In genomic region chr11:113376156-113376555, GRCh38 we compare ENCODE assay signal across 14 cellular contexts. TPM values are rescaled to one million over a fixed set of nuclear protein-coding genes. Genes with fewer than 3 reads are reported as not detected.
A peak's percentile ranks its signal among the peaks of the same experiment; 100 is the strongest.
DNase-seq lines count a peak whose midpoint lies in the region; ATAC-seq and TF ChIP-seq lines count a peak whose summit lies in the region.
"Had no signal": no experiment of that assay in that cellular context is flagged by ENCODE, and none has a peak within 500 bp of the region (broad histone marks: within the 10 kb centered on the region; RNA-seq: fewer than 3 reads in every experiment).

No MANE protein-coding gene starts in this region.

- H3K9me3 ChIP-seq in left lung, result no peaks in the 10 kb centered on the region
- no peaks in the 10 kb centered on the region for H3K9me3 ChIP-seq in uterus

- no peaks in the 10 kb centered on the region for H3K36me3 ChIP-seq in left lung
- no peaks in the 10 kb centered on the region for H3K36me3 ChIP-seq in uterus
- H3K36me3 ChIP-seq: BLaER1 treated with 17β-estradiol and CSF1 and Interleukin-3, amounts not matched to agents 10 nM and 100 nM had no signal

- H3K27ac ChIP-seq in left lung (no peak overlapping the region), uterus (no peak overlapping the region)

- DNase-seq in GM10266 (ENCODE audit: extremely low spot score) (peak; percentile 53), OCI-M1 (lab: John Stamatoyannopoulos, UW) (peak; percentile 77), left lung (no peak), uterus (no peak)
- no peak for DNase-seq in activated effector memory CD4-positive, alpha-beta T cell treated with anti-CD3 and anti-CD28 coated beads, Interleukin-2, amount 50 U/mL, for 16 hours
- DNase-seq: activated naive CD8-positive, alpha-beta T cell treated with anti-CD3 and anti-CD28 coated beads for 36 hours; left cardiac atrium; NCI-H1436 treated with DMSO at 0.1 percent for 48 hours; occipital lobe; stimulated activated naive CD4-positive, alpha-beta T cell treated with Interleukin-2 at 50 U/mL for 16 hours had no signal

- peak; percentile 94 for ATAC-seq in HG02852 (IDR thresholded peaks at IDR 0.05; ENCODE audit: unreplicated experiment)
- ATAC-seq in left lung, result peak; percentile 41
- no peak for ATAC-seq in HG02970 (IDR thresholded peaks at IDR 0.05; ENCODE audit: low FRiP score, unreplicated experiment)
- ATAC-seq in GM18519 (IDR thresholded peaks at IDR 0.05; ENCODE audit: low FRiP score, unreplicated experiment), result no peak
- ATAC-seq: left cardiac atrium had no signal

- intact Hi-C loops in left lung (cut with DNase I), result no loop called here
- intact Hi-C loops in uterus (cut with DNase I; ENCODE audit: low total_unique reads), result no loop called here

- H3K4me3 ChIP-seq in left lung, result no peak overlapping the region
- no peak overlapping the region for H3K4me3 ChIP-seq in uterus
- H3K4me3 ChIP-seq: BLaER1 treated with 17β-estradiol and CSF1 and Interleukin-3, amounts not matched to agents 10 nM and 100 nM had no signal

- H3K4me1 ChIP-seq in left lung (no peaks in the 10 kb centered on the region), uterus (no peaks in the 10 kb centered on the region)

- TF ChIP-seq POLR2A in uterus (IDR thresholded peaks at IDR 0.05), result no peak

- TF ChIP-seq CTCF in GM10266 (IDR thresholded peaks at IDR 0.05; ENCODE audit: control insufficient read depth, insufficient read depth, low read depth, missing control alignments), result no peak
- no peak for TF ChIP-seq CTCF in left lung (IDR thresholded peaks at IDR 0.05)
- TF ChIP-seq CTCF in uterus (IDR thresholded peaks at IDR 0.05), result no peak

- H3K27me3 ChIP-seq in left lung (no peaks in the 10 kb centered on the region), uterus (no peaks in the 10 kb centered on the region)
- H3K27me3 ChIP-seq: BLaER1 treated with 17β-estradiol and CSF1 and Interleukin-3, amounts not matched to agents 10 nM and 100 nM had no signal

RNA-seq across cellular contexts. Expression of gene ANKK1, which starts 11.4 kb away (rescaled TPM):
- under 1 TPM; 0.09 to 0.39 TPM for total RNA-seq in left lung
- total RNA-seq in uterus, result 1 to 10 TPM in 1 of 4 donors, under 1 TPM in 1, not detected in 2; 0.41 to 1.0 TPM
- total RNA-seq: occipital lobe had no signal

Comparison
In these comparisons a context has a peak if more than half of its experiments do, and no peak if none do; other contexts are left out.
1. DNase-seq: peak in GM10266 (single experiment) and OCI-M1 (single experiment); none in left lung (0 of 2), activated effector memory CD4-positive, alpha-beta T cell treated with anti-CD3 and anti-CD28 coated beads, Interleukin-2, amount 50 U/mL, for 16 hours (single experiment) and uterus (0 of 2).
2. ATAC-seq: peak in HG02852 (single experiment) and left lung (single experiment); none in HG02970 (single experiment) and GM18519 (single experiment).